8 cellular contexts compared by ENCODE assay signal in genomic region chr2:69724540-69725159, GRCh38. TPM values are rescaled to one million over a fixed set of nuclear protein-coding genes. Genes with fewer than 3 reads are reported as not detected.
DNase-seq lines count a peak whose midpoint lies in the region; ATAC-seq and TF ChIP-seq lines count a peak whose summit lies in the region.

No MANE protein-coding gene starts in this region.

- H3K4me1 ChIP-seq in thyroid gland, result peaks cover 0 to 3% of the 10 kb centered on the region in 2 donors

- DNase-seq in C1 segment of cervical spinal cord (lab: John Stamatoyannopoulos, UW) (peak in 13 of 14 donors; percentile 15 to 87 (median 70)), MV-4-11 (lab: John Stamatoyannopoulos, UW) (peak; percentile 66), SK-N-MC (ENCODE audit: low read depth, low spot score) (peak; percentile 39), glomerular endothelial cell (ENCODE audit: extremely low read depth, low read depth, low spot score) (peak; percentile 44), osteocyte (ENCODE audit: extremely low spot score, unreplicated experiment) (peak; percentile 93), thyroid gland (peak; percentile 85 to 88)
- DNase-seq in activated naive CD4-positive, alpha-beta T cell treated with anti-CD3 and anti-CD28 coated beads, Interleukin-2, amount 10 ng/mL, durations not matched to agents 7 days and 5 days, result peak; percentile 90

- no peak for TF ChIP-seq POLR2A in thyroid gland (IDR thresholded peaks at IDR 0.05)

- H3K36me3 Mint-ChIP-seq in activated naive CD4-positive, alpha-beta T cell treated with anti-CD3 and anti-CD28 coated beads, Interleukin-2, amount 10 ng/mL, durations not matched to agents 7 days and 5 days, result no peaks in the 10 kb centered on the region
- H3K36me3 Mint-ChIP-seq in osteocyte (ENCODE audit: unreplicated experiment), result no peaks in the 10 kb centered on the region

- H3K4me3 Mint-ChIP-seq in activated naive CD4-positive, alpha-beta T cell treated with anti-CD3 and anti-CD28 coated beads, Interleukin-2, amount 10 ng/mL, durations not matched to agents 7 days and 5 days, result peak overlapping the region; percentile 35
- H3K4me3 Mint-ChIP-seq in osteocyte (ENCODE audit: unreplicated experiment), result peak overlapping the region; percentile 68

- H3K4me3 ChIP-seq in SK-N-MC (peak overlapping the region; percentile 67), thyroid gland (replicated peaks in 1 of 3) (no peak overlapping the region)

- H3K4me1 Mint-ChIP-seq in activated naive CD4-positive, alpha-beta T cell treated with anti-CD3 and anti-CD28 coated beads, Interleukin-2, amount 10 ng/mL, durations not matched to agents 7 days and 5 days, result peaks cover 7% of the 10 kb centered on the region
- peaks cover 3% of the 10 kb centered on the region for H3K4me1 Mint-ChIP-seq in osteocyte (ENCODE audit: unreplicated experiment)

- no peak overlapping the region for H3K27ac ChIP-seq in SK-N-MC
- no peak overlapping the region for H3K27ac ChIP-seq in thyroid gland

- peak; percentile 96 for TF ChIP-seq CTCF in osteocyte (IDR thresholded peaks at IDR 0.05)
- peak; percentile 90 to 98 (median 96) for TF ChIP-seq CTCF in thyroid gland (IDR thresholded peaks at IDR 0.05)

- intact Hi-C loops in thyroid gland (cut with DNase I), result loop anchor here (2.0 kb wide), 1 partner anchor 92 kb away; no protein-coding TSS in a partner anchor

- H3K36me3 ChIP-seq in SK-N-MC (ENCODE audit: insufficient read depth, low read length), result no peaks in the 10 kb centered on the region
- no peaks in the 10 kb centered on the region for H3K36me3 ChIP-seq in thyroid gland

- WGBS in thyroid gland, 2 donors, result 3 to 6% methylated on average over 13 of the region's 13 CpGs

- H3K9ac ChIP-seq in SK-N-MC (ENCODE audit: insufficient read length), result no peak overlapping the region

- ATAC-seq in GM21447 (IDR thresholded peaks at IDR 0.05; ENCODE audit: unreplicated experiment), result peak; percentile 63

- H3K27me3 ChIP-seq in thyroid gland, result no peaks in the 10 kb centered on the region

- H3K9me3 Mint-ChIP-seq in activated naive CD4-positive, alpha-beta T cell treated with anti-CD3 and anti-CD28 coated beads, Interleukin-2, amount 10 ng/mL, durations not matched to agents 7 days and 5 days, result no peaks in the 10 kb centered on the region
- no peaks in the 10 kb centered on the region for H3K9me3 Mint-ChIP-seq in osteocyte (ENCODE audit: unreplicated experiment)

- peaks cover 14% of the 10 kb centered on the region for H3K27me3 Mint-ChIP-seq in activated naive CD4-positive, alpha-beta T cell treated with anti-CD3 and anti-CD28 coated beads, Interleukin-2, amount 10 ng/mL, durations not matched to agents 7 days and 5 days
- peaks cover 2% of the 10 kb centered on the region for H3K27me3 Mint-ChIP-seq in osteocyte (ENCODE audit: unreplicated experiment)

- CTCF ChIA-PET in activated naive CD4-positive, alpha-beta T cell treated with anti-CD3 and anti-CD28 coated beads, Interleukin-2, amount 10 ng/mL, durations not matched to agents 7 days and 5 days (lab: Charles Lee), result interaction anchor here (0.6 to 5.8 kb wide), 63 partner anchors 9 to 580 kb away, joined by 3 to 230 read pairs (median 4); partner anchors contain the start of genes C2orf42, MXD1, SNRNP27 and SNRPG

- H3K27ac Mint-ChIP-seq in activated naive CD4-positive, alpha-beta T cell treated with anti-CD3 and anti-CD28 coated beads, Interleukin-2, amount 10 ng/mL, durations not matched to agents 7 days and 5 days, result no peak overlapping the region
- no peak overlapping the region for H3K27ac Mint-ChIP-seq in osteocyte (ENCODE audit: unreplicated experiment)

- H3K9me3 ChIP-seq in SK-N-MC (ENCODE audit: low read depth, low read length) (no peaks in the 10 kb centered on the region), thyroid gland (no peaks in the 10 kb centered on the region)

RNA-seq across cellular contexts. Expression of gene ANXA4, which starts 17.3 kb away (rescaled TPM):
- total RNA-seq in glomerular endothelial cell, result 75.5 and 81.0 TPM in 2 replicates
- 76.6 and 81.5 TPM in 2 replicates for total RNA-seq in osteocyte
- 100 to 1,000 TPM in 1 of 4 donors, 10 to 100 TPM in 3; 72.0 to 101 (median 82.5) TPM for total RNA-seq in thyroid gland

Comparison
In these comparisons a context has a peak if more than half of its experiments do, and no peak if none do; other contexts are left out.
1. DNase-seq: peak in every context shown above with its lines; median percentile 93 in osteocyte; 90 in activated naive CD4-positive, alpha-beta T cell treated with anti-CD3 and anti-CD28 coated beads, Interleukin-2, amount 10 ng/mL, durations not matched to agents 7 days and 5 days; 86 in thyroid gland; 70 in C1 segment of cervical spinal cord; 66 in MV-4-11; 44 in glomerular endothelial cell; 39 in SK-N-MC.